5 cellular contexts compared by ENCODE assay signal in the genomic region with DNA sequence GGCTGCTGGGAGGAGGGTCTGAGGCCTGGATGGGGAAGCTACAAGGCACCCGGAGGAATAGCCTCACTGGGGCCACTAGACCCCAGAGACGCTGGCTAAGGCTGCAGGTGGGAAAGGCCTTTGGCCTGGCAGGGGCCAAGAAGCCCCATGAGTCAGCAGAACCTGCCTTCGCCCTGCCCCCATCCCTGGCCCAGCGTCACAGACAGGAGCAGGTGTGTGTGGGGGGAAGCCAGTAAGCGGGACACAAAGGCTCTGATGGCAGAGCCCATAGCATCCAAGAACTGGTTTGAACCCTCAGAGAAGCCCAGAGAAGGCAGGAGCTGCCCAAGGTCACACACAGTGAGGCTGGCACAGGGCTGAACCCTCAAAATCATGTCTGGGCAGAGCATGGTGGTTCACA. TPM values are rescaled to one million over a fixed set of nuclear protein-coding genes. Genes with fewer than 3 reads are reported as not detected.
"Had no signal": no experiment of that assay in that cellular context is flagged by ENCODE, and none has a peak within 500 bp of the region (broad histone marks: within the 10 kb centered on the region; RNA-seq: fewer than 3 reads in every experiment).

No MANE protein-coding gene starts in this region.

RNA-seq across cellular contexts. Expression of a gene that starts 43.3 kb away (rescaled TPM):
- total RNA-seq: HepG2, HT-29, HT1080, IMR-90 had no signal
- polyA plus RNA-seq: HepG2, IgD-negative memory B cell, IMR-90 had no signal

RNA-seq across cellular contexts. Expression of a gene that starts 55.8 kb away (rescaled TPM):
- total RNA-seq: HepG2, HT-29, HT1080, IMR-90 had no signal
- polyA plus RNA-seq: HepG2, IMR-90 had no signal
